9 cellular contexts compared by ENCODE assay signal in genomic region chr17:79809530-79810137, GRCh38. TPM values are rescaled to one million over a fixed set of nuclear protein-coding genes. Genes with fewer than 3 reads are reported as not detected.
DNase-seq lines count a peak whose midpoint lies in the region; TF ChIP-seq lines count a peak whose summit lies in the region.
"Had no signal": no experiment of that assay in that cellular context is flagged by ENCODE, and none has a peak within 500 bp of the region (broad histone marks: within the 10 kb centered on the region; RNA-seq: fewer than 3 reads in every experiment).

No MANE protein-coding gene starts in this region.

- H3K79me1 ChIP-seq in mesenchymal stem cell (replicated peaks; ENCODE audit: low read length, poor library complexity, severe bottlenecking): no peaks in the 10 kb centered on the region

- DNase-seq in HAP-1 (ENCODE audit: low spot score in 2 of 2) (peak in 1 of 2 experiments; percentile 19), SJCRH30 (no peak), mesenchymal stem cell (no peak), endothelial cell (ENCODE audit: low spot score) (no peak), vagina (ENCODE audit: extremely low spot score in 2 of 2) (no peak)
- DNase-seq in activated T-helper 1 cell treated with anti-CD3 and anti-CD28 coated beads, Interleukin-12 subunit alpha, Interleukin-12 subunit beta, Interleukin-2, Interleukin-4 antibody, amounts not matched to agents 30 ng/mL and 10 ng/mL and 1 ng/mL, durations not matched to agents 14 hours and 24 hours and 36 hours (ENCODE audit: low spot score): no peak
- DNase-seq in effector memory CD4-positive, alpha-beta T cell: no peak

- H3K18ac ChIP-seq in mesenchymal stem cell (ENCODE audit: low read depth in 1 of 2, low read length in 2 of 2): no peak overlapping the region

- H4K8ac ChIP-seq in mesenchymal stem cell (ENCODE audit: low read length): no peak overlapping the region

- H3K14ac ChIP-seq in mesenchymal stem cell (ENCODE audit: low read length in 2 of 2): no peak overlapping the region

- peak overlapping the region; percentile 29 for H3K4me2 ChIP-seq in mesenchymal stem cell (ENCODE audit: low read length, poor library complexity, severe bottlenecking)

- H3K27ac Mint-ChIP-seq in activated T-helper 1 cell treated with anti-CD3 and anti-CD28 coated beads, Interleukin-12 subunit alpha, Interleukin-12 subunit beta, Interleukin-2, Interleukin-4 antibody, amounts not matched to agents 30 ng/mL and 10 ng/mL and 1 ng/mL, durations not matched to agents 14 hours and 24 hours and 36 hours: no peak overlapping the region
- no peak overlapping the region for H3K27ac Mint-ChIP-seq in endothelial cell (ENCODE audit: unreplicated experiment)

- no peak overlapping the region for H3K9ac ChIP-seq in mesenchymal stem cell (ENCODE audit: low read length)

- peak overlapping the region; percentile 57 for H2BK15ac ChIP-seq in mesenchymal stem cell (ENCODE audit: low read depth, poor library complexity, severe bottlenecking)

- no peak overlapping the region for H3K4me3 Mint-ChIP-seq in activated T-helper 1 cell treated with anti-CD3 and anti-CD28 coated beads, Interleukin-12 subunit alpha, Interleukin-12 subunit beta, Interleukin-2, Interleukin-4 antibody, amounts not matched to agents 30 ng/mL and 10 ng/mL and 1 ng/mL, durations not matched to agents 14 hours and 24 hours and 36 hours
- H3K4me3 Mint-ChIP-seq in endothelial cell (ENCODE audit: unreplicated experiment): no peak overlapping the region

- no peak for TF ChIP-seq POLR2A in vagina (IDR thresholded peaks at IDR 0.05)

- H3K4me3 ChIP-seq in HAP-1 (peak overlapping the region; percentile 24), SJCRH30 (peak overlapping the region; percentile 54; the same call in 1 of the 2 replicates), mesenchymal stem cell (ENCODE audit: insufficient read depth in 1 of 2, low read depth in 1 of 2, low read length in 2 of 2) (peak overlapping the region in 1 of 2 experiments; percentile 29), vagina (peak overlapping the region in 1 of 2 donors; percentile 19)
- H3K4me3 ChIP-seq in effector memory CD4-positive, alpha-beta T cell (ENCODE audit: insufficient read depth, low read depth, low read length, poor library complexity, severe bottlenecking): no peak overlapping the region
- H3K4me3 ChIP-seq: tibial nerve had no signal

- 1% methylated on average over 36 of the region's 43 CpGs for WGBS in mesenchymal stem cell

- H2AK5ac ChIP-seq in mesenchymal stem cell (ENCODE audit: low read length, severe bottlenecking): no peak overlapping the region

- TF ChIP-seq CTCF in C4-2B (conservative IDR thresholded peaks at IDR 0.05) (no peak), endothelial cell (IDR thresholded peaks at IDR 0.05; ENCODE audit: unreplicated experiment) (no peak), vagina (IDR thresholded peaks at IDR 0.05) (no peak)

- no peak overlapping the region for H2BK5ac ChIP-seq in mesenchymal stem cell (ENCODE audit: low read depth, low read length, poor library complexity, severe bottlenecking)

- H2AFZ ChIP-seq in mesenchymal stem cell (ENCODE audit: low read depth, low read length): no peak overlapping the region

- H3K27ac ChIP-seq in C4-2B (peak overlapping the region; percentile 49), SJCRH30 (no peak overlapping the region), mesenchymal stem cell (ENCODE audit: low read length, poor library complexity, severe bottlenecking) (no peak overlapping the region), vagina (no peak overlapping the region)
- no peak overlapping the region for H3K27ac ChIP-seq in effector memory CD4-positive, alpha-beta T cell (ENCODE audit: insufficient read depth, low read length, poor library complexity, severe bottlenecking)
- H3K27ac ChIP-seq: tibial nerve had no signal

- H2BK12ac ChIP-seq in mesenchymal stem cell (ENCODE audit: low read length in 2 of 2): no peak overlapping the region

- H3K4me1 ChIP-seq in HAP-1: peaks cover 21% of the 10 kb centered on the region
- peaks cover 7% of the 10 kb centered on the region for H3K4me1 ChIP-seq in SJCRH30
- H3K4me1 ChIP-seq in mesenchymal stem cell (ENCODE audit: control insufficient read depth, insufficient read depth, low read depth, low read length): peaks cover 33% of the 10 kb centered on the region
- H3K4me1 ChIP-seq in effector memory CD4-positive, alpha-beta T cell (ENCODE audit: control insufficient read depth, insufficient read depth, low read length, poor library complexity, severe bottlenecking): peaks cover 43% of the 10 kb centered on the region
- peaks cover 40% of the 10 kb centered on the region for H3K4me1 ChIP-seq in vagina

- no peaks in the 10 kb centered on the region for H3K36me3 ChIP-seq in HAP-1 (replicated peaks)
- no peaks in the 10 kb centered on the region for H3K36me3 ChIP-seq in SJCRH30
- no peaks in the 10 kb centered on the region for H3K36me3 ChIP-seq in mesenchymal stem cell (ENCODE audit: control insufficient read depth in 1 of 2, insufficient read depth in 2 of 2, low read depth in 1 of 2, low read length in 2 of 2)
- no peaks in the 10 kb centered on the region for H3K36me3 ChIP-seq in effector memory CD4-positive, alpha-beta T cell (ENCODE audit: control insufficient read depth, insufficient read depth, low read length)
- no peaks in the 10 kb centered on the region for H3K36me3 ChIP-seq in vagina
- H3K36me3 ChIP-seq: tibial nerve had no signal

- intact Hi-C loops in activated T-helper 1 cell treated with anti-CD3 and anti-CD28 coated beads, Interleukin-12 subunit alpha, Interleukin-12 subunit beta, Interleukin-2, Interleukin-4 antibody, amounts not matched to agents 30 ng/mL and 10 ng/mL and 1 ng/mL, durations not matched to agents 14 hours and 24 hours and 36 hours (cut with micrococcal nuclease): loop anchor here (1.0 kb wide), 2 partner anchors 12 to 29 kb away; partner anchors contain the start of gene CBX8
- intact Hi-C loops in vagina (cut with DNase I): no loop called here

- H3K36me3 Mint-ChIP-seq in activated T-helper 1 cell treated with anti-CD3 and anti-CD28 coated beads, Interleukin-12 subunit alpha, Interleukin-12 subunit beta, Interleukin-2, Interleukin-4 antibody, amounts not matched to agents 30 ng/mL and 10 ng/mL and 1 ng/mL, durations not matched to agents 14 hours and 24 hours and 36 hours (ENCODE audit: low read depth): no peaks in the 10 kb centered on the region
- no peaks in the 10 kb centered on the region for H3K36me3 Mint-ChIP-seq in endothelial cell (ENCODE audit: low read depth, unreplicated experiment)

- H4K91ac ChIP-seq in mesenchymal stem cell (ENCODE audit: low read length): no peak overlapping the region

- no peak overlapping the region for H3K23ac ChIP-seq in mesenchymal stem cell (ENCODE audit: low read length in 2 of 2)

- H3K4ac ChIP-seq in mesenchymal stem cell (ENCODE audit: low read depth in 1 of 2, low read length in 2 of 2): no peak overlapping the region

- H3K27me3 ChIP-seq in HAP-1 (ENCODE audit: low read depth) (no peaks in the 10 kb centered on the region), SJCRH30 (peaks cover 65% of the 10 kb centered on the region), mesenchymal stem cell (ENCODE audit: control insufficient read depth in 1 of 2, insufficient read depth in 1 of 2, low read length in 2 of 2) (peaks cover 85 to 89% of the 10 kb centered on the region in 2 experiments), vagina (peaks cover 41% of the 10 kb centered on the region)
- H3K27me3 ChIP-seq in effector memory CD4-positive, alpha-beta T cell (replicated peaks; ENCODE audit: control insufficient read depth, insufficient read depth, low read length, poor library complexity, severe bottlenecking): peaks cover 85% of the 10 kb centered on the region

- H3K9me3 ChIP-seq in HAP-1 (no peaks in the 10 kb centered on the region), SJCRH30 (replicated peaks) (no peaks in the 10 kb centered on the region; the same call in 1 of the 2 replicates), mesenchymal stem cell (ENCODE audit: control insufficient read depth, low read length) (no peaks in the 10 kb centered on the region), vagina (no peaks in the 10 kb centered on the region)
- no peaks in the 10 kb centered on the region for H3K9me3 ChIP-seq in effector memory CD4-positive, alpha-beta T cell (ENCODE audit: control insufficient read depth, low read length)
- H3K9me3 ChIP-seq: tibial nerve had no signal

- peaks cover 45% of the 10 kb centered on the region for H3K4me1 Mint-ChIP-seq in activated T-helper 1 cell treated with anti-CD3 and anti-CD28 coated beads, Interleukin-12 subunit alpha, Interleukin-12 subunit beta, Interleukin-2, Interleukin-4 antibody, amounts not matched to agents 30 ng/mL and 10 ng/mL and 1 ng/mL, durations not matched to agents 14 hours and 24 hours and 36 hours (ENCODE audit: low read depth)
- H3K4me1 Mint-ChIP-seq in endothelial cell (ENCODE audit: unreplicated experiment): peaks cover 20% of the 10 kb centered on the region

- in situ Hi-C loops in HAP-1 (cut with MboI; ENCODE audit: low sequenced_read_pairs): no loop called here

- H2BK120ac ChIP-seq in mesenchymal stem cell (ENCODE audit: low read depth, low read length): no peak overlapping the region

- peaks cover 69% of the 10 kb centered on the region for H3K27me3 Mint-ChIP-seq in activated T-helper 1 cell treated with anti-CD3 and anti-CD28 coated beads, Interleukin-12 subunit alpha, Interleukin-12 subunit beta, Interleukin-2, Interleukin-4 antibody, amounts not matched to agents 30 ng/mL and 10 ng/mL and 1 ng/mL, durations not matched to agents 14 hours and 24 hours and 36 hours (ENCODE audit: insufficient read depth)
- H3K27me3 Mint-ChIP-seq in endothelial cell (ENCODE audit: unreplicated experiment): peaks cover 48% of the 10 kb centered on the region

- no peaks in the 10 kb centered on the region for H3K9me3 Mint-ChIP-seq in activated T-helper 1 cell treated with anti-CD3 and anti-CD28 coated beads, Interleukin-12 subunit alpha, Interleukin-12 subunit beta, Interleukin-2, Interleukin-4 antibody, amounts not matched to agents 30 ng/mL and 10 ng/mL and 1 ng/mL, durations not matched to agents 14 hours and 24 hours and 36 hours
- no peaks in the 10 kb centered on the region for H3K9me3 Mint-ChIP-seq in endothelial cell (ENCODE audit: unreplicated experiment)

RNA-seq across cellular contexts. Expression of gene CBX8, which starts 12.8 kb away (rescaled TPM):
- 8.2 and 11.3 TPM in 2 replicates for total RNA-seq in SJCRH30 (2014; rRNA removed; shearing (Covaris generic))
- polyA plus RNA-seq in mesenchymal stem cell (2013, experiment 1 of 2): 2.9 TPM
- polyA plus RNA-seq in mesenchymal stem cell (2013, experiment 2 of 2): 2.8 TPM
- 6.2 and 6.6 TPM in 2 replicates for total RNA-seq in activated T-helper 1 cell treated with anti-CD3 and anti-CD28 coated beads, Interleukin-12 subunit alpha, Interleukin-12 subunit beta, Interleukin-2, Interleukin-4 antibody, amounts not matched to agents 30 ng/mL and 10 ng/mL and 1 ng/mL, durations not matched to agents 14 hours and 24 hours and 36 hours
- 3.3 TPM for total RNA-seq in endothelial cell (ENCODE audit: unreplicated experiment)
- 0.98 TPM for total RNA-seq in vagina

RNA-seq across cellular contexts. Expression of gene CBX4, which starts 29.6 kb away (rescaled TPM):
- total RNA-seq in SJCRH30 (2014; rRNA removed; shearing (Covaris generic)): 26.3 and 30.2 TPM in 2 replicates
- polyA plus RNA-seq in mesenchymal stem cell (2013, experiment 1 of 2): 21.6 TPM
- 21.8 TPM for polyA plus RNA-seq in mesenchymal stem cell (2013, experiment 2 of 2)
- total RNA-seq in activated T-helper 1 cell treated with anti-CD3 and anti-CD28 coated beads, Interleukin-12 subunit alpha, Interleukin-12 subunit beta, Interleukin-2, Interleukin-4 antibody, amounts not matched to agents 30 ng/mL and 10 ng/mL and 1 ng/mL, durations not matched to agents 14 hours and 24 hours and 36 hours: 22.4 and 23.8 TPM in 2 replicates
- total RNA-seq in endothelial cell (ENCODE audit: unreplicated experiment) (6.8 TPM), vagina (13.0 TPM)

RNA-seq across cellular contexts. Expression of gene CBX2, which starts 31.7 kb away (rescaled TPM):
- 88.0 and 90.0 TPM in 2 replicates for total RNA-seq in SJCRH30 (2014; rRNA removed; shearing (Covaris generic))
- polyA plus RNA-seq in mesenchymal stem cell (2013, experiment 1 of 2): 2.2 TPM
- polyA plus RNA-seq in mesenchymal stem cell (2013, experiment 2 of 2): 1.9 TPM
- 4.7 and 5.1 TPM in 2 replicates for total RNA-seq in activated T-helper 1 cell treated with anti-CD3 and anti-CD28 coated beads, Interleukin-12 subunit alpha, Interleukin-12 subunit beta, Interleukin-2, Interleukin-4 antibody, amounts not matched to agents 30 ng/mL and 10 ng/mL and 1 ng/mL, durations not matched to agents 14 hours and 24 hours and 36 hours
- total RNA-seq in endothelial cell (ENCODE audit: unreplicated experiment): 50.0 TPM
- 5.6 TPM for total RNA-seq in vagina
